8 cellular contexts compared by ENCODE assay signal in the genomic region with DNA sequence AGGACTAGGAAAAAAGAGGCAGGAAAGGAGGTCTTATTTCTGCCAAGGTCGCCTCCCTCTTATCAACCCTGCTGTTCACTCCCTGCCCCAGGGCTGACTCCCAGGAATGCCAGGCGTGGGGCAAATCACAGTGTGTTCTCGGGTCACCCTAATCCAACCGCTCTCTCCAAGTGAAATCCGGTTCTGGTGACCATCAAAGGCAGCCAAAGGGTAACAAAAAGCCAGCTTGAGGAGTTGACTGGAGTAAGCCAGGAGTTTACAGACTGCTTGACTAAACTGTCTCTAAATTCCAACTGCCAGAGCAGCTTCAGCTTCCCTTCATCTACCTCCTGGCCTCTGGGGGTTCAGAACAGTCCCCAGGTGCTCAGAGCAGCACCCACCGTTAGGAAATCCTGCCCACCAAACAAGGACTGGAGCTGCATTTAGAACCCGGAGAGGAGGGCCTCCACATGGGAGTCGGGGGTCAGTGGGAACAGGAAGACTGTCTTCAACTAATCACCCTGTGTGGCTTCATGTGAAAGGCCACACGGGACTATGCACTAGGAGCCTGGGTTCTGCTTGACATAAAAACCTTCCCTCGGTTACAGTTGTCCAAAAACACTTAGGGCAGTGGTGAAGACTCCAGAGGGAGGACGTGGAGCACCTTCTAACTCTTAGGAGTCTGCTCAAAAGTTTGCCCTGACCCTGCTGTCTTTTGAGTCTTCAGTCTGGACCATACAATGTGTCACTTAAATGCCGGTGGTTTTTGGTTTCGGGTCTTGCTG. TPM values are rescaled to one million over a fixed set of nuclear protein-coding genes. Genes with fewer than 3 reads are reported as not detected.
DNase-seq lines count a peak whose midpoint lies in the region; ATAC-seq, FAIRE-seq and TF ChIP-seq lines count a peak whose summit lies in the region.

No MANE protein-coding gene starts in this region.

- H3K27me3 ChIP-seq in endothelial cell of umbilical vein (ENCODE audit: control insufficient read depth in 2 of 2, insufficient read depth in 2 of 2, low read length in 2 of 2) (no peaks in the 10 kb centered on the region), prostate gland (replicated peaks; ENCODE audit: insufficient read depth) (no peaks in the 10 kb centered on the region)

- no peak overlapping the region for H3K4me3 ChIP-seq in endothelial cell of umbilical vein (replicated peaks in 1 of 3; ENCODE audit: insufficient read depth in 1 of 3, low read depth in 1 of 3, low read length in 3 of 3)
- H3K4me3 ChIP-seq in prostate gland, result no peak overlapping the region

- no peak overlapping the region for H3K27ac ChIP-seq in endothelial cell of umbilical vein (ENCODE audit: insufficient read depth, low read depth, low read length)
- peak overlapping the region; percentile 84 to 88 for H3K27ac ChIP-seq in prostate gland

- H2AFZ ChIP-seq in endothelial cell of umbilical vein (ENCODE audit: low read depth, low read length), result peak overlapping the region; percentile 93

- DNase-seq in ELF-1 (ENCODE audit: low read depth, low spot score) (peak; percentile 81), OCI-M1 (lab: John Stamatoyannopoulos, UW) (peak; percentile 61), endothelial cell of umbilical vein (ENCODE audit: low read depth, low spot score) (no peak), prostate gland (ENCODE audit: low spot score) (no peak), GM19240 (ENCODE audit: insufficient read length, low spot score) (no peak), D721Med (ENCODE audit: insufficient read length, low spot score) (no peak)
- no peak for DNase-seq in stimulated activated CD4-positive, alpha-beta T cell treated with anti-CD3 and anti-CD28 coated beads, Interleukin-1b, Interleukin-23, amount 100 ng/mL, for 48 hours

- FAIRE-seq in endothelial cell of umbilical vein (lab: Jason Lieb, UNC) (no peak), D721Med (lab: Jason Lieb, UNC) (no peak)

- no TSS peak for BruUV-seq in endothelial cell of umbilical vein (replicated peaks; lab: Mats Ljungman, UMichigan)

- H3K36me3 ChIP-seq in endothelial cell of umbilical vein (ENCODE audit: control insufficient read depth in 2 of 2, extremely low read depth in 1 of 2, insufficient read depth in 2 of 2, low read length in 2 of 2) (no peaks in the 10 kb centered on the region), prostate gland (no peaks in the 10 kb centered on the region)

- intact Hi-C loops in endothelial cell of umbilical vein (cut with micrococcal nuclease) (no loop called here), prostate gland (cut with DNase I) (no loop called here)

- peak overlapping the region; percentile 84 for H3K9ac ChIP-seq in endothelial cell of umbilical vein (replicated peaks; ENCODE audit: extremely low read depth, insufficient read depth, low read length)

- CTCF ChIA-PET in endothelial cell of umbilical vein (lab: Charles Lee), result interaction anchor here (1.3 kb wide), 2 partner anchors 9 to 50 kb away, joined by 3 read pairs; no protein-coding TSS in a partner anchor

- H3K79me2 ChIP-seq in endothelial cell of umbilical vein (ENCODE audit: control insufficient read depth, insufficient read depth, low read length), result peaks cover 9% of the 10 kb centered on the region

- TF ChIP-seq CTCF in endothelial cell of umbilical vein (IDR thresholded peaks at IDR 0.05; ENCODE audit: extremely low read depth in 1 of 2, insufficient read depth in 1 of 2, low read depth in 1 of 2, low read length in 2 of 2) (no peak), prostate gland (IDR thresholded peaks at IDR 0.05) (no peak), D721Med (IDR thresholded peaks at IDR 0.05; ENCODE audit: insufficient read depth, missing control alignments) (no peak)

- H3K4me1 ChIP-seq in endothelial cell of umbilical vein (ENCODE audit: control insufficient read depth, extremely low read depth, insufficient read depth, low read length) (peaks cover 13% of the 10 kb centered on the region), prostate gland (replicated peaks) (peaks cover 5% of the 10 kb centered on the region)

- 73% methylated on average over 13 of the region's 13 CpGs for WGBS in prostate gland

- H3K4me2 ChIP-seq in endothelial cell of umbilical vein (ENCODE audit: insufficient read depth, low read length), result peak overlapping the region; percentile 69

- TF ChIP-seq POLR2A in endothelial cell of umbilical vein (IDR thresholded peaks at IDR 0.05; ENCODE audit: low read depth, low read length) (no peak), prostate gland (IDR thresholded peaks at IDR 0.05) (no peak)

- H4K20me1 ChIP-seq in endothelial cell of umbilical vein (replicated peaks; ENCODE audit: control insufficient read depth, extremely low read depth, insufficient read depth, low read length), result no peaks in the 10 kb centered on the region

- no peak for ATAC-seq in GM19324 (IDR thresholded peaks at IDR 0.05; ENCODE audit: low FRiP score, unreplicated experiment)

- POLR2A ChIA-PET in endothelial cell of umbilical vein (lab: Charles Lee), result interaction anchor here (0.6 kb wide), 1 partner anchor 448 kb away, joined by 3 read pairs; no protein-coding TSS in a partner anchor

- dilution Hi-C loops in endothelial cell of umbilical vein (cut with MboI; ENCODE audit: extremely low pct_ligation_motif_present, low sequenced_read_pairs), result no loop called here

- H3K9me3 ChIP-seq in endothelial cell of umbilical vein (replicated peaks; ENCODE audit: control insufficient read depth, insufficient read depth, low read length) (no peaks in the 10 kb centered on the region), prostate gland (no peaks in the 10 kb centered on the region)

- no peaks in the 10 kb centered on the region for H3K9me1 ChIP-seq in endothelial cell of umbilical vein (replicated peaks; ENCODE audit: control insufficient read depth, extremely low read depth, insufficient read depth, low read length)

TF ChIP-seq in endothelial cell of umbilical vein, 7 proteins besides CTCF, POLR2A, EP300 and RAD21:
- no peak for TF ChIP-seq MYC (IDR thresholded peaks at IDR 0.05; ENCODE audit: low read depth, low read length)
- TF ChIP-seq EZH2 (IDR thresholded peaks at IDR 0.05; ENCODE audit: borderline replicate concordance, low read depth, low read length, severe bottlenecking), result no peak
- no peak for TF ChIP-seq JUN (IDR thresholded peaks at IDR 0.05; ENCODE audit: borderline replicate concordance, insufficient read depth, insufficient read length, low read depth)
- no peak for TF ChIP-seq POLR2AphosphoS5 (IDR thresholded peaks at IDR 0.05; ENCODE audit: insufficient read depth, low read depth, low read length)
- TF ChIP-seq GATA2 (IDR thresholded peaks at IDR 0.05; ENCODE audit: insufficient read depth, insufficient read length, low read depth, low read length), result no peak
- TF ChIP-seq, protein P1, sequence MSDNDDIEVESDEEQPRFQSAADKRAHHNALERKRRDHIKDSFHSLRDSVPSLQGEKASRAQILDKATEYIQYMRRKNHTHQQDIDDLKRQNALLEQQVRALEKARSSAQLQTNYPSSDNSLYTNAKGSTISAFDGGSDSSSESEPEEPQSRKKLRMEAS (IDR thresholded peaks at IDR 0.05; ENCODE audit: insufficient read depth, insufficient read length), result no peak
- no peak for TF ChIP-seq FOS (IDR thresholded peaks at IDR 0.05; ENCODE audit: borderline replicate concordance, insufficient read depth, low read length)

RNA-seq across cellular contexts. Expression of a gene that starts 1.2 kb away (rescaled TPM):
- total RNA-seq in endothelial cell of umbilical vein (11.9 and 13.6 TPM in 2 replicates), prostate gland (10 to 100 TPM; 19.3 to 64.4 TPM)
- 8.0 and 8.2 TPM in 2 replicates for polyA plus RNA-seq in endothelial cell of umbilical vein
- polyA plus RNA-seq in endothelial cell of umbilical vein (2011; cell fraction: cytosol; rRNA removed), result 6.2 and 7.0 TPM in 2 replicates
- polyA plus RNA-seq in endothelial cell of umbilical vein (2011; cell fraction: nucleus; rRNA removed), result 43.6 and 46.2 TPM in 2 replicates
- 8.0 and 11.1 TPM in 2 replicates for polyA plus RNA-seq in endothelial cell of umbilical vein (2012)
- 8.2 and 13.2 TPM in 2 replicates for polyA minus RNA-seq in endothelial cell of umbilical vein
- polyA minus RNA-seq in endothelial cell of umbilical vein (2011; cell fraction: cytosol; rRNA and poly(A)+ RNA removed), result 12.2 TPM
- polyA minus RNA-seq in endothelial cell of umbilical vein (2011; cell fraction: nucleus; rRNA and poly(A)+ RNA removed), result 14.2 and 15.9 TPM in 2 replicates

RNA-seq across cellular contexts. Expression of a gene that starts 24.2 kb away (rescaled TPM):
- total RNA-seq in endothelial cell of umbilical vein (138 and 141 TPM in 2 replicates), prostate gland (10 to 100 TPM; 77.9 to 88.4 TPM)
- 70.7 and 74.8 TPM in 2 replicates for polyA plus RNA-seq in endothelial cell of umbilical vein
- polyA plus RNA-seq in endothelial cell of umbilical vein (2011; cell fraction: cytosol; rRNA removed), result 80.5 and 82.9 TPM in 2 replicates
- polyA plus RNA-seq in endothelial cell of umbilical vein (2011; cell fraction: nucleus; rRNA removed), result 41.9 and 57.1 TPM in 2 replicates
- polyA plus RNA-seq in endothelial cell of umbilical vein (2012), result 127 and 230 TPM in 2 replicates
- polyA minus RNA-seq in endothelial cell of umbilical vein, result 116 and 130 TPM in 2 replicates
- 46.8 TPM for polyA minus RNA-seq in endothelial cell of umbilical vein (2011; cell fraction: cytosol; rRNA and poly(A)+ RNA removed)
- polyA minus RNA-seq in endothelial cell of umbilical vein (2011; cell fraction: nucleus; rRNA and poly(A)+ RNA removed), result 43.1 and 55.2 TPM in 2 replicates

Comparison
In these comparisons a context has a peak if more than half of its experiments do, and no peak if none do; other contexts are left out.
1. DNase-seq: peak in ELF-1 (single experiment) and OCI-M1 (single experiment); none in endothelial cell of umbilical vein (single experiment), prostate gland (single experiment), stimulated activated CD4-positive, alpha-beta T cell treated with anti-CD3 and anti-CD28 coated beads, Interleukin-1b, Interleukin-23, amount 100 ng/mL, for 48 hours (single experiment), GM19240 (single experiment) and D721Med (single experiment).